Comparison of ENCODE assay signal across 9 cellular contexts in genomic region chr11:120212926-120213325, GRCh38. TPM values are rescaled to one million over a fixed set of nuclear protein-coding genes. Genes with fewer than 3 reads are reported as not detected.
DNase-seq lines count a peak whose midpoint lies in the region; ATAC-seq and TF ChIP-seq lines count a peak whose summit lies in the region.
"Had no signal": no experiment of that assay in that cellular context is flagged by ENCODE, and none has a peak within 500 bp of the region (broad histone marks: within the 10 kb centered on the region; RNA-seq: fewer than 3 reads in every experiment).

No MANE protein-coding gene starts in this region.

- H3K9me3 ChIP-seq in right lobe of liver = no peaks in the 10 kb centered on the region

- H3K27me3 ChIP-seq in right lobe of liver = no peaks in the 10 kb centered on the region

- peak in 1 of 4 donors; percentile 2 for ATAC-seq in right lobe of liver
- no peak for ATAC-seq in HG02852 (IDR thresholded peaks at IDR 0.05; ENCODE audit: unreplicated experiment)
- no peak for ATAC-seq in HG02870 (IDR thresholded peaks at IDR 0.05; ENCODE audit: unreplicated experiment)
- ATAC-seq: stimulated activated naive CD8-positive, alpha-beta T cell treated with anti-CD3 and anti-CD28 coated beads, Interleukin-15, Interleukin-2, amounts not matched to agents 100 U/mL and 50 U/mL, for 24 hours had no signal

- no peak for TF ChIP-seq POLR2A in right lobe of liver (IDR thresholded peaks at IDR 0.05)

- H3K27ac ChIP-seq in caudate nucleus (ENCODE audit: low read depth, low read length) = peak overlapping the region; percentile 48
- H3K27ac ChIP-seq in right lobe of liver = peak overlapping the region; percentile 62 to 88 (median 85)
- H3K27ac ChIP-seq in temporal lobe (ENCODE audit: low read depth, low read length) = peak overlapping the region; percentile 44

- DNase-seq in HT-29 (ENCODE audit: low spot score) = peak; percentile 54
- no peak for DNase-seq in caudate nucleus (lab: John Stamatoyannopoulos, UW)
- no peak for DNase-seq in right lobe of liver
- no peak for DNase-seq in nucleus accumbens (lab: John Stamatoyannopoulos, UW)
- DNase-seq: NCI-H2227 treated with DMSO at 0.1 percent for 48 hours; stimulated activated naive CD8-positive, alpha-beta T cell treated with anti-CD3 and anti-CD28 coated beads, Interleukin-15, Interleukin-2, amounts not matched to agents 100 U/mL and 50 U/mL, for 24 hours had no signal

- peak overlapping the region; percentile 82 to 91 (median 90) for H3K4me3 ChIP-seq in right lobe of liver

- H3K4me1 ChIP-seq in right lobe of liver = peaks cover 0 to 75% (median 34%) of the 10 kb centered on the region in 4 donors

- peaks cover 0 to 17% (median 0%) of the 10 kb centered on the region in 4 donors for H3K36me3 ChIP-seq in right lobe of liver

- TF ChIP-seq CTCF in right lobe of liver (IDR thresholded peaks at IDR 0.05) = no peak

- WGBS in right lobe of liver (ENCODE audit: insufficient coverage, low coverage, low lambda C conversion rate, missing lambda C conversion rate) = 17% methylated on average over 1 of the region's 2 CpGs

- intact Hi-C loops in right lobe of liver (cut with DNase I) = no loop called here

RNA-seq across cellular contexts. Expression of gene OAF, which starts 2.1 kb away (rescaled TPM):
- total RNA-seq in HT-29 (2014; rRNA removed; shearing (Covaris generic)) = 68.5 and 87.3 TPM in 2 replicates
- total RNA-seq in right lobe of liver = 100 to 1,000 TPM; 199 to 271 (median 220) TPM
- total RNA-seq in temporal lobe = 1.2 TPM

RNA-seq across cellular contexts. Expression of gene POU2F3, which starts 27.0 kb away (rescaled TPM):
- total RNA-seq in HT-29 (2014; rRNA removed; shearing (Covaris generic)) = 0.28 and 0.86 TPM in 2 replicates
- not detected for total RNA-seq in right lobe of liver
- not detected for total RNA-seq in temporal lobe

Comparison
In these comparisons a context has a peak if more than half of its experiments do, and no peak if none do; other contexts are left out.
1. RNA of gene OAF, which starts 2.1 kb away (total RNA-seq): 199 to 271 TPM in right lobe of liver and 68.5 to 87.3 TPM in HT-29; 1.2 TPM in temporal lobe (single experiment); every median in the first group is over 10 times any median in the second.
2. Peak in every context shown above with its lines, with median percentiles within 50 percentile points of each other: H3K27ac ChIP-seq.